ENCODE assay signal across 8 cellular contexts in genomic region chr17:27892542-27892865, GRCh38. TPM values are rescaled to one million over a fixed set of nuclear protein-coding genes. Genes with fewer than 3 reads are reported as not detected.
DNase-seq lines count a peak whose midpoint lies in the region; ATAC-seq and TF ChIP-seq lines count a peak whose summit lies in the region.

No MANE protein-coding gene starts in this region.

- ATAC-seq in Right ventricle myocardium superior (ENCODE audit: poor library complexity) (no peak), upper lobe of right lung (no peak)

- peak overlapping the region; percentile 9 for H3K9ac ChIP-seq in mammary epithelial cell (ENCODE audit: insufficient read depth, low read length)

- no peaks in the 10 kb centered on the region for H3K79me2 ChIP-seq in mammary epithelial cell (ENCODE audit: insufficient read depth, low read length)

- H3K9me3 Mint-ChIP-seq in mesothelial cell of epicardium: no peaks in the 10 kb centered on the region

- peak overlapping the region; percentile 61 for H3K27ac ChIP-seq in cardiac muscle cell
- no peak overlapping the region for H3K27ac ChIP-seq in mammary epithelial cell (ENCODE audit: insufficient read depth, low read depth, low read length)
- H3K27ac ChIP-seq in upper lobe of right lung: peak overlapping the region; percentile 90

- peak overlapping the region; percentile 86 for H3K4me2 ChIP-seq in mammary epithelial cell (ENCODE audit: insufficient read depth, low read depth, low read length)

- BruUV-seq in mammary epithelial cell (replicated peaks; lab: Mats Ljungman, UMichigan): TSS peak; percentile 19

- H3K4me1 ChIP-seq in cardiac muscle cell (ENCODE audit: low read depth) (peaks cover 10% of the 10 kb centered on the region), mammary epithelial cell (ENCODE audit: insufficient read depth, low read length) (no peaks in the 10 kb centered on the region), upper lobe of right lung (peaks cover 23% of the 10 kb centered on the region)

- intact Hi-C loops in Right ventricle myocardium superior (cut with DNase I) (loop anchor here (10.0 kb wide), 1 partner anchor 152 kb away; the partner anchor contains the start of gene NLK), mammary epithelial cell (cut with micrococcal nuclease) (loop anchor here (2.0 to 10.0 kb wide), 5 partner anchors 152 to 600 kb away; partner anchors contain the start of genes IFT20, NLK and TNFAIP1), upper lobe of right lung (cut with DNase I) (no loop called here)

- peaks cover 11% of the 10 kb centered on the region for H3K27me3 Mint-ChIP-seq in mesothelial cell of epicardium (ENCODE audit: low read depth)

- peak overlapping the region; percentile 38 for H3K4me3 ChIP-seq in cardiac muscle cell
- peak overlapping the region; percentile 54 to 68 (median 58) for H3K4me3 ChIP-seq in mammary epithelial cell (replicated peaks in 1 of 3; ENCODE audit: insufficient read depth in 1 of 3, low read depth in 2 of 3, low read length in 3 of 3)
- peak overlapping the region; percentile 85 for H3K4me3 ChIP-seq in upper lobe of right lung

- peak overlapping the region; percentile 72 for H3K4me3 Mint-ChIP-seq in mesothelial cell of epicardium

- no peak for TF ChIP-seq CTCF in cardiac muscle cell (IDR thresholded peaks at IDR 0.05; ENCODE audit: low read depth, low read length)
- no peak for TF ChIP-seq CTCF in mammary epithelial cell (conservative IDR thresholded peaks at IDR 0.05 in 1 of 2, IDR thresholded peaks at IDR 0.05 in 1 of 2; ENCODE audit: extremely low read depth in 1 of 2, insufficient read depth in 1 of 2, low read depth in 1 of 2, low read length in 2 of 2)
- TF ChIP-seq CTCF in mesothelial cell of epicardium (IDR thresholded peaks at IDR 0.05; ENCODE audit: unreplicated experiment): no peak
- no peak for TF ChIP-seq CTCF in upper lobe of right lung (IDR thresholded peaks at IDR 0.05)

- CTCF ChIA-PET in mammary epithelial cell (lab: Charles Lee; ENCODE audit: low non-redundant PET): interaction anchor here (0.6 kb wide), 1 partner anchor 142 kb away, joined by 3 read pairs; no protein-coding TSS in a partner anchor

- H3K36me3 ChIP-seq in cardiac muscle cell (no peaks in the 10 kb centered on the region), mammary epithelial cell (ENCODE audit: insufficient read depth, low read length) (no peaks in the 10 kb centered on the region), upper lobe of right lung (no peaks in the 10 kb centered on the region)

- dilution Hi-C loops in mammary epithelial cell (cut with HindIII; ENCODE audit: low sequenced_read_pairs): loop anchor here (25.0 kb wide), 1 partner anchor 280 kb away; no protein-coding TSS in a partner anchor

- H3K36me3 Mint-ChIP-seq in mesothelial cell of epicardium: no peaks in the 10 kb centered on the region

- no peak overlapping the region for H3K27ac Mint-ChIP-seq in mesothelial cell of epicardium

- in situ Hi-C loops in mammary epithelial cell (cut with MboI; ENCODE audit: low sequenced_read_pairs in 2 of 2): loop anchor here in 1 of 2 donors (25.0 kb wide), 2 partner anchors 230 to 445 kb away; partner anchors contain the start of genes IFT20 and TNFAIP1

- no peak for DNase-seq in cardiac muscle cell (ENCODE audit: low read depth in 1 of 2, low spot score in 1 of 2)
- DNase-seq in Right ventricle myocardium superior: no peak
- DNase-seq in mammary epithelial cell: no peak
- no peak for DNase-seq in mesothelial cell of epicardium (ENCODE audit: low spot score in 2 of 2, unreplicated experiment in 2 of 2)
- DNase-seq in upper lobe of right lung: no peak
- no peak for DNase-seq in activated CD8-positive, alpha-beta memory T cell treated with anti-CD3 and anti-CD28 coated beads, Interleukin-2, amount 50 U/mL, for 48 hours
- no peak for DNase-seq in NCI-H510A treated with DMSO at 0.1 percent for 48 hours (lab: John Stamatoyannopoulos, UW)
- no peak for DNase-seq in SW480 (ENCODE audit: low spot score)

- peak overlapping the region; percentile 86 for H2AFZ ChIP-seq in mammary epithelial cell (ENCODE audit: low read depth, low read length)

- WGBS in mammary epithelial cell (ENCODE audit: low coverage, missing lambda C conversion rate): 42% methylated on average over 3 of the region's 3 CpGs

- H4K20me1 ChIP-seq in mammary epithelial cell (ENCODE audit: insufficient read depth, low read length): no peaks in the 10 kb centered on the region

- no peaks in the 10 kb centered on the region for H3K9me3 ChIP-seq in cardiac muscle cell (ENCODE audit: low read depth)
- H3K9me3 ChIP-seq in mammary epithelial cell (replicated peaks; ENCODE audit: insufficient read depth, low read length): no peaks in the 10 kb centered on the region
- no peaks in the 10 kb centered on the region for H3K9me3 ChIP-seq in upper lobe of right lung

- peaks cover 26% of the 10 kb centered on the region for H3K4me1 Mint-ChIP-seq in mesothelial cell of epicardium

- H3K27me3 ChIP-seq in cardiac muscle cell: no peaks in the 10 kb centered on the region
- H3K27me3 ChIP-seq in mammary epithelial cell (ENCODE audit: insufficient read depth, low read length): no peaks in the 10 kb centered on the region
- H3K27me3 ChIP-seq in upper lobe of right lung: no peaks in the 10 kb centered on the region

RNA-seq across cellular contexts. Expression of gene LYRM9, which starts 0.7 kb away (rescaled TPM):
- total RNA-seq in cardiac muscle cell (14.6 and 24.6 TPM in 2 replicates), Right ventricle myocardium superior (9.4 TPM), mammary epithelial cell (1 to 10 TPM; 4.3 to 9.8 TPM), mesothelial cell of epicardium (24.3 to 26.6 TPM (median 24.4 TPM) in 3 replicates), upper lobe of right lung (9.0 TPM)
- polyA plus RNA-seq in cardiac muscle cell (15.4 and 15.8 TPM in 2 replicates), mammary epithelial cell (1.8 TPM)
- 1.3 TPM for polyA minus RNA-seq in mammary epithelial cell
